18 cellular contexts compared by ENCODE assay signal in the genomic region with DNA sequence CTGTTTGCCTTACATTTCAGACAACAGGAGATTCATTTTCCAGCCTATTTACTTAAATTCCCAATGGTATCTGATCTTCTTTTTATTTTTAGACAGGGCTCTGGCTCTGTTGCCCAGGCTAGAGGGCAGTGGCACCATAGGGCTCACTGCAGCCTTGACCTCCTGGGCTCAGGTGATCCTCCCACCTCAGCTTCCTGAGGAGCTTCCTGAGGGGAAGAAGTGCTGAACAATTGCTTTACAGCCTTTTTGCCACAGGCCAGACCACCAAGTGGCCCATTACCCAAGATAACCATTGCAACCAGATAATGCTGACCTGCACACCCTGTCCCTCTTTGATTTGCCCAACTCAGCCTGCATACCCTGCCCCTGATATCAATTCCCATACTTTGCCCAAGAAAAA.
DNase-seq lines count a peak whose midpoint lies in the region; ATAC-seq, FAIRE-seq and TF ChIP-seq lines count a peak whose summit lies in the region.
"Had no signal": no experiment of that assay in that cellular context is flagged by ENCODE, and none has a peak within 500 bp of the region (broad histone marks: within the 10 kb centered on the region; RNA-seq: fewer than 3 reads in every experiment).

No MANE protein-coding gene starts in this region.

- no peak for TF ChIP-seq EP300 in H1 (IDR thresholded peaks at IDR 0.05; ENCODE audit: borderline replicate concordance in 1 of 2, low read depth in 2 of 2, low read length in 2 of 2)

- H2AK5ac ChIP-seq in H1 (ENCODE audit: low read depth, low read length) (0 out of 2 replicates have a peak overlapping the region, but pooled peaks have one; percentile 33), mesendoderm (ENCODE audit: low read length) (no peak overlapping the region)

- H3K4me2 ChIP-seq in H1 (ENCODE audit: insufficient read depth in 1 of 2, low read depth in 2 of 2, low read length in 2 of 2) (0 out of 4 replicates have a peak overlapping the region, but pooled peaks of 1 of the 2 experiments have one; percentile 29), mesendoderm (ENCODE audit: low read length) (no peak overlapping the region)
- H3K4me2 ChIP-seq: BLaER1 treated with 17β-estradiol and CSF1 and Interleukin-3, amounts not matched to agents 10 nM and 100 nM had no signal

- H3K27ac ChIP-seq in HUES48 (ENCODE audit: low read depth, low read length) (peak overlapping the region; percentile 91), H1 (ENCODE audit: low read depth, low read length) (0 out of 2 replicates have a peak overlapping the region, but pooled peaks have one; percentile 18), mesendoderm (ENCODE audit: low read depth, low read length) (no peak overlapping the region), right atrium auricular region (no peak overlapping the region)
- H3K27ac ChIP-seq: BLaER1 treated with 17β-estradiol and CSF1 and Interleukin-3, amounts not matched to agents 10 nM and 100 nM had no signal

- H3K23me2 ChIP-seq in H1 (ENCODE audit: low read depth, low read length): 0 out of 2 replicates have a peak, but pooled peaks cover 1% of the 10 kb centered on the region

- H3K79me2 ChIP-seq in H1 (ENCODE audit: control insufficient read depth in 1 of 2, insufficient read depth in 2 of 2, low read length in 2 of 2) (peaks cover 0 to 9% of the 10 kb centered on the region in 2 experiments; a peak in 2 of 4 replicates), mesendoderm (ENCODE audit: control insufficient read depth, insufficient read depth, low read length) (no peaks in the 10 kb centered on the region)

- peak overlapping the region; percentile 97 for H4K91ac ChIP-seq in H1 (replicated peaks; ENCODE audit: insufficient read length, low read length)

- H3K9me3 Mint-ChIP-seq in activated CD8-positive, alpha-beta memory T cell treated with anti-CD3 and anti-CD28 coated beads, Interleukin-2, amount 10 ng/mL, durations not matched to agents 7 days and 5 days (ENCODE audit: low read depth): peaks cover 3% of the 10 kb centered on the region

- no peak for TF ChIP-seq POLR2A in H1 (IDR thresholded peaks at IDR 0.05; ENCODE audit: control extremely low read depth in 1 of 2, low read depth in 2 of 2, low read length in 2 of 2)

- H3K4me1 ChIP-seq in HUES48 (ENCODE audit: control insufficient read depth, insufficient read depth, low read length) (peaks cover 25% of the 10 kb centered on the region), H1 (replicated peaks in 1 of 4; ENCODE audit: control insufficient read depth in 3 of 4, insufficient read depth in 4 of 4, low read length in 3 of 4) (peaks cover 4 to 16% (median 10%) of the 10 kb centered on the region in 4 experiments; a peak in 5 of 7 replicates), mesendoderm (ENCODE audit: control insufficient read depth, low read depth, low read length) (peaks cover 6% of the 10 kb centered on the region), right atrium auricular region (no peaks in the 10 kb centered on the region)
- H3K4me1 ChIP-seq: BLaER1 treated with 17β-estradiol and CSF1 and Interleukin-3, amounts not matched to agents 10 nM and 100 nM had no signal

- H3K27ac Mint-ChIP-seq in activated CD8-positive, alpha-beta memory T cell treated with anti-CD3 and anti-CD28 coated beads, Interleukin-2, amount 10 ng/mL, durations not matched to agents 7 days and 5 days: no peak overlapping the region
- H3K27ac Mint-ChIP-seq: B cell; CD8-positive, alpha-beta T cell; IgD-negative memory B cell had no signal

- no peak overlapping the region for H3K4me3 ChIP-seq in HUES48 (ENCODE audit: low read depth, low read length)
- no peak overlapping the region; a peak in 1 of 8 replicates for H3K4me3 ChIP-seq in H1 (ENCODE audit: extremely low read depth in 1 of 4, insufficient read depth in 2 of 4, low read depth in 3 of 4, low read length in 4 of 4)
- no peak overlapping the region for H3K4me3 ChIP-seq in mesendoderm (ENCODE audit: low read length)
- H3K4me3 ChIP-seq in right atrium auricular region: no peak overlapping the region
- H3K4me3 ChIP-seq: BLaER1 treated with 17β-estradiol and CSF1 and Interleukin-3, amounts not matched to agents 10 nM and 100 nM; HAP-1 had no signal

- no peak for ATAC-seq in activated CD8-positive, alpha-beta memory T cell treated with anti-CD3 and anti-CD28 coated beads, Interleukin-2, amount 10 ng/mL, durations not matched to agents 7 days and 5 days
- ATAC-seq: CD8-positive, alpha-beta T cell had no signal

- H3K36me3 Mint-ChIP-seq in activated CD8-positive, alpha-beta memory T cell treated with anti-CD3 and anti-CD28 coated beads, Interleukin-2, amount 10 ng/mL, durations not matched to agents 7 days and 5 days: no peaks in the 10 kb centered on the region
- H3K36me3 Mint-ChIP-seq: CD8-positive, alpha-beta T cell had no signal

- FAIRE-seq in H1 (lab: Jason Lieb, UNC): no peak
- FAIRE-seq: GM12892, GM18507 had no signal

- H2BK120ac ChIP-seq in H1 (replicated peaks; ENCODE audit: low read depth, low read length) (peak overlapping the region; percentile 94), mesendoderm (ENCODE audit: low read depth, low read length) (peak overlapping the region; percentile 74)

- 0 out of 2 replicates have a peak overlapping the region, but pooled peaks have one; percentile 53 for H2BK15ac ChIP-seq in H1 (ENCODE audit: low read length)
- H2BK15ac ChIP-seq in mesendoderm (replicated peaks; ENCODE audit: low read depth): no peak overlapping the region

- H3K79me1 ChIP-seq in H1 (ENCODE audit: low read depth, low read length) (no peaks in the 10 kb centered on the region), mesendoderm (ENCODE audit: low read length) (peaks cover 1% of the 10 kb centered on the region)

- no peaks in the 10 kb centered on the region for H3K27me3 Mint-ChIP-seq in activated CD8-positive, alpha-beta memory T cell treated with anti-CD3 and anti-CD28 coated beads, Interleukin-2, amount 10 ng/mL, durations not matched to agents 7 days and 5 days
- H3K27me3 Mint-ChIP-seq: IgD-negative memory B cell had no signal

- CTCF ChIA-PET in H1 (lab: Charles Lee; ENCODE audit: partially characterized antibody): interaction anchor here (0.7 to 1.3 kb wide), 2 partner anchors 83 to 425 kb away, joined by 3 to 4 read pairs; no protein-coding TSS in a partner anchor
- CTCF ChIA-PET in activated CD8-positive, alpha-beta memory T cell treated with anti-CD3 and anti-CD28 coated beads, Interleukin-2, amount 10 ng/mL, durations not matched to agents 7 days and 5 days (lab: Charles Lee): no interaction called here

- H4K20me1 ChIP-seq in H1 (replicated peaks in 1 of 2; ENCODE audit: control insufficient read depth in 1 of 2, insufficient read depth in 2 of 2, low read length in 2 of 2): no peaks in the 10 kb centered on the region
- H4K20me1 ChIP-seq: BLaER1 treated with 17β-estradiol and CSF1 and Interleukin-3, amounts not matched to agents 10 nM and 100 nM had no signal

- H4K5ac ChIP-seq in H1 (ENCODE audit: insufficient read length, low read depth, low read length): peak overlapping the region; percentile 78
- H4K5ac ChIP-seq in mesendoderm (ENCODE audit: low read length): no peak overlapping the region

- H2BK20ac ChIP-seq in H1 (ENCODE audit: low read length): peak overlapping the region; percentile 95; the same call in 1 of the 2 replicates

- POLR2A ChIA-PET in H1 (lab: Charles Lee; ENCODE audit: partially characterized antibody): interaction anchor here (1.6 kb wide), 1 partner anchor 12 kb away, joined by 4 read pairs; no protein-coding TSS in a partner anchor

- peak; percentile 64 for DNase-seq in ELF-1 (ENCODE audit: low read depth, low spot score)
- no peak for DNase-seq in H1 (ENCODE audit: low read depth in 1 of 2, low spot score in 2 of 2)
- no peak for DNase-seq in mesendoderm
- no peak for DNase-seq in activated CD8-positive, alpha-beta memory T cell treated with anti-CD3 and anti-CD28 coated beads, Interleukin-2, amount 10 ng/mL, durations not matched to agents 7 days and 5 days
- no peak for DNase-seq in NCI-H1105 (lab: John Stamatoyannopoulos, UW)
- no peak for DNase-seq in right atrium auricular region (ENCODE audit: low spot score)
- DNase-seq: Calu3; CD8-positive, alpha-beta T cell; GDM1; GOT3; KBM-7 had no signal

- H3K23ac ChIP-seq in H1 (ENCODE audit: insufficient read length) (no peak overlapping the region), mesendoderm (ENCODE audit: low read length) (no peak overlapping the region)

- H3K56ac ChIP-seq in H1 (replicated peaks; ENCODE audit: insufficient read length, low read depth, low read length): no peak overlapping the region
- H3K56ac ChIP-seq in mesendoderm (ENCODE audit: low read length): peak overlapping the region; percentile 46

- H3K18ac ChIP-seq in H1 (ENCODE audit: extremely low read depth, low read length) (peak overlapping the region; percentile 25), mesendoderm (ENCODE audit: low read length) (peak overlapping the region; percentile 84)

- no peak overlapping the region for H4K8ac ChIP-seq in H1 (ENCODE audit: extremely low read depth, insufficient read depth, low read length)
- H4K8ac ChIP-seq in mesendoderm (ENCODE audit: low read depth, low read length): no peak overlapping the region

- H3K9ac ChIP-seq in HUES48 (ENCODE audit: low read depth, low read length) (no peak overlapping the region; the same call in 1 of the 2 replicates), H1 (replicated peaks in 1 of 4; ENCODE audit: extremely low read depth in 1 of 4, low read depth in 3 of 4, low read length in 3 of 4) (no peak overlapping the region), mesendoderm (ENCODE audit: low read length) (no peak overlapping the region)
- H3K9ac ChIP-seq: BLaER1 treated with 17β-estradiol and CSF1 and Interleukin-3, amounts not matched to agents 10 nM and 100 nM had no signal

- peaks cover 3% of the 10 kb centered on the region; the same call in 1 of the 2 replicates for H3K36me3 ChIP-seq in HUES48 (ENCODE audit: control insufficient read depth, insufficient read depth, low read length)
- H3K36me3 ChIP-seq in H1 (ENCODE audit: control insufficient read depth in 2 of 4, insufficient read depth in 4 of 4, low read length in 3 of 4): peaks cover 0 to 17% (median 6%) of the 10 kb centered on the region in 4 experiments; a peak in 3 of 8 replicates
- no peaks in the 10 kb centered on the region for H3K36me3 ChIP-seq in mesendoderm (ENCODE audit: control insufficient read depth, insufficient read depth, low read length)
- H3K36me3 ChIP-seq in right atrium auricular region: no peaks in the 10 kb centered on the region
- H3K36me3 ChIP-seq: BLaER1 treated with 17β-estradiol and CSF1 and Interleukin-3, amounts not matched to agents 10 nM and 100 nM; HAP-1 had no signal

- H3K4me1 Mint-ChIP-seq in activated CD8-positive, alpha-beta memory T cell treated with anti-CD3 and anti-CD28 coated beads, Interleukin-2, amount 10 ng/mL, durations not matched to agents 7 days and 5 days: no peaks in the 10 kb centered on the region
- H3K4me1 Mint-ChIP-seq: B cell had no signal

- H3K9me3 ChIP-seq in HUES48 (ENCODE audit: control insufficient read depth, insufficient read depth, low read length) (peaks cover 28% of the 10 kb centered on the region), H1 (ENCODE audit: insufficient read depth in 2 of 2, low read depth in 1 of 2, low read length in 1 of 2) (peaks cover 8 to 19% of the 10 kb centered on the region in 2 experiments), right atrium auricular region (peaks cover 0 to 5% of the 10 kb centered on the region in 2 donors)

- TF ChIP-seq RAD21 in H1 (IDR thresholded peaks at IDR 0.05 in 1 of 2, conservative IDR thresholded peaks at IDR 0.05 in 1 of 2; ENCODE audit: low read depth in 2 of 2, low read length in 2 of 2): no peak

- peak overlapping the region; percentile 98 for H2BK12ac ChIP-seq in H1 (ENCODE audit: low read depth, low read length)

- no peak for TF ChIP-seq CTCF in H1 (IDR thresholded peaks at IDR 0.05; ENCODE audit: control extremely low read depth in 1 of 3, insufficient read depth in 1 of 3, low read depth in 1 of 3, low read length in 3 of 3)
- no peak for TF ChIP-seq CTCF in right atrium auricular region (IDR thresholded peaks at IDR 0.05)

- H3K14ac ChIP-seq in H1 (ENCODE audit: insufficient read length): no peak overlapping the region

- H2AFZ ChIP-seq in H1 (ENCODE audit: low read length): no peak overlapping the region

- H2BK5ac ChIP-seq in H1 (ENCODE audit: low read depth, low read length) (peak overlapping the region; percentile 93; the same call in 1 of the 2 replicates), mesendoderm (ENCODE audit: low read length) (no peak overlapping the region)

- H3K4me3 Mint-ChIP-seq in activated CD8-positive, alpha-beta memory T cell treated with anti-CD3 and anti-CD28 coated beads, Interleukin-2, amount 10 ng/mL, durations not matched to agents 7 days and 5 days: no peak overlapping the region
- H3K4me3 Mint-ChIP-seq: B cell; CD8-positive, alpha-beta T cell; IgD-negative memory B cell had no signal

- H3K4ac ChIP-seq in H1 (replicated peaks; ENCODE audit: insufficient read length, low read depth, low read length) (no peak overlapping the region), mesendoderm (ENCODE audit: low read depth, low read length) (peak overlapping the region; percentile 59)

- H3K27me3 ChIP-seq in HUES48 (ENCODE audit: control insufficient read depth, insufficient read depth, low read length) (no peaks in the 10 kb centered on the region), H1 (replicated peaks in 1 of 4; ENCODE audit: control insufficient read depth in 3 of 4, extremely low read depth in 1 of 4, insufficient read depth in 3 of 4, low read length in 3 of 4) (no peaks in the 10 kb centered on the region), mesendoderm (ENCODE audit: insufficient read depth, low read length, poor library complexity) (no peaks in the 10 kb centered on the region), right atrium auricular region (no peaks in the 10 kb centered on the region)
- H3K27me3 ChIP-seq: BLaER1 treated with 17β-estradiol and CSF1 and Interleukin-3, amounts not matched to agents 10 nM and 100 nM had no signal

Comparison
In these comparisons a context has a peak if more than half of its experiments do, and no peak if none do; other contexts are left out.
1. H3K27ac ChIP-seq: peak in HUES48 (single experiment) and H1 (single experiment); none in mesendoderm (single experiment) and right atrium auricular region (0 of 2).